Comparison of ENCODE assay signal across 2 cellular contexts in genomic region chr2:9232886-9233285, GRCh38.
TF ChIP-seq lines count a peak whose summit lies in the region.

No MANE protein-coding gene starts in this region.

TF ChIP-seq in IMR-90, 13 proteins besides CTCF, POLR2A, EP300 and RAD21 (continued from another document):
- no peak for TF ChIP-seq NFE2L2 (IDR thresholded peaks at IDR 0.05; ENCODE audit: low read depth, low read length)
TF ChIP-seq in IMR-90: peak in this region for 1.

TF ChIP-seq in WTC11, 78 proteins besides CTCF, POLR2A, EP300 and RAD21 (continued from another document):
- TF ChIP-seq EMX1 (CRISPR knock-in tag; IDR thresholded peaks at IDR 0.05) (no peak), ZNF532 (CRISPR knock-in tag; IDR thresholded peaks at IDR 0.05; ENCODE audit: borderline replicate concordance) (no peak), ZNF416 (CRISPR knock-in tag; IDR thresholded peaks at IDR 0.05) (no peak), FOXK1 (CRISPR knock-in tag; IDR thresholded peaks at IDR 0.05) (no peak), TP53 (CRISPR knock-in tag; IDR thresholded peaks at IDR 0.05) (no peak), GABPB1 (CRISPR knock-in tag; IDR thresholded peaks at IDR 0.05) (no peak), KAT7 (CRISPR knock-in tag; IDR thresholded peaks at IDR 0.05; ENCODE audit: borderline replicate concordance) (no peak), ZNF423 (CRISPR knock-in tag; IDR thresholded peaks at IDR 0.05) (no peak), ZNF121 (CRISPR knock-in tag; IDR thresholded peaks at IDR 0.05) (no peak), ATF2 (CRISPR knock-in tag; IDR thresholded peaks at IDR 0.05; ENCODE audit: borderline replicate concordance, low read depth) (no peak), ZNF138 (CRISPR knock-in tag; conservative IDR thresholded peaks at IDR 0.05) (no peak), ZSCAN18 (CRISPR knock-in tag; IDR thresholded peaks at IDR 0.05) (no peak), MYBL2 (CRISPR knock-in tag; IDR thresholded peaks at IDR 0.05) (no peak), AFF4 (CRISPR knock-in tag; IDR thresholded peaks at IDR 0.05; ENCODE audit: borderline replicate concordance) (no peak), ERG (CRISPR knock-in tag; IDR thresholded peaks at IDR 0.05) (no peak)
- TF ChIP-seq, protein P1, sequence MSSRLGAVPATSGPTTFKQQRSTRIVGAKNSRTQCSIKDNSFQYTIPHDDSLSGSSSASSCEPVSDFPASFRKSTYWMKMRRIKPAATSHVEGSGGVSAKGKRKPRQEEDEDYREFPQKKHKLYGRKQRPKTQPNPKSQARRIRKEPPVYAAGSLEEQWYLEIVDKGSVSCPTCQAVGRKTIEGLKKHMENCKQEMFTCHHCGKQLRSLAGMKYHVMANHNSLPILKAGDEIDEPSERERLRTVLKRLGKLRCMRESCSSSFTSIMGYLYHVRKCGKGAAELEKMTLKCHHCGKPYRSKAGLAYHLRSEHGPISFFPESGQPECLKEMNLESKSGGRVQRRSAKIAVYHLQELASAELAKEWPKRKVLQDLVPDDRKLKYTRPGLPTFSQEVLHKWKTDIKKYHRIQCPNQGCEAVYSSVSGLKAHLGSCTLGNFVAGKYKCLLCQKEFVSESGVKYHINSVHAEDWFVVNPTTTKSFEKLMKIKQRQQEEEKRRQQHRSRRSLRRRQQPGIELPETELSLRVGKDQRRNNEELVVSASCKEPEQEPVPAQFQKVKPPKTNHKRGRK (CRISPR knock-in tag; IDR thresholded peaks at IDR 0.05; ENCODE audit: borderline replicate concordance): no peak
- TF ChIP-seq, protein P2, sequence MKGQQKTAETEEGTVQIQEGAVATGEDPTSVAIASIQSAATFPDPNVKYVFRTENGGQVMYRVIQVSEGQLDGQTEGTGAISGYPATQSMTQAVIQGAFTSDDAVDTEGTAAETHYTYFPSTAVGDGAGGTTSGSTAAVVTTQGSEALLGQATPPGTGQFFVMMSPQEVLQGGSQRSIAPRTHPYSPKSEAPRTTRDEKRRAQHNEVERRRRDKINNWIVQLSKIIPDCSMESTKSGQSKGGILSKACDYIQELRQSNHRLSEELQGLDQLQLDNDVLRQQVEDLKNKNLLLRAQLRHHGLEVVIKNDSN (CRISPR knock-in tag; IDR thresholded peaks at IDR 0.05): no peak
